9 cellular contexts compared by ENCODE assay signal in the genomic region with DNA sequence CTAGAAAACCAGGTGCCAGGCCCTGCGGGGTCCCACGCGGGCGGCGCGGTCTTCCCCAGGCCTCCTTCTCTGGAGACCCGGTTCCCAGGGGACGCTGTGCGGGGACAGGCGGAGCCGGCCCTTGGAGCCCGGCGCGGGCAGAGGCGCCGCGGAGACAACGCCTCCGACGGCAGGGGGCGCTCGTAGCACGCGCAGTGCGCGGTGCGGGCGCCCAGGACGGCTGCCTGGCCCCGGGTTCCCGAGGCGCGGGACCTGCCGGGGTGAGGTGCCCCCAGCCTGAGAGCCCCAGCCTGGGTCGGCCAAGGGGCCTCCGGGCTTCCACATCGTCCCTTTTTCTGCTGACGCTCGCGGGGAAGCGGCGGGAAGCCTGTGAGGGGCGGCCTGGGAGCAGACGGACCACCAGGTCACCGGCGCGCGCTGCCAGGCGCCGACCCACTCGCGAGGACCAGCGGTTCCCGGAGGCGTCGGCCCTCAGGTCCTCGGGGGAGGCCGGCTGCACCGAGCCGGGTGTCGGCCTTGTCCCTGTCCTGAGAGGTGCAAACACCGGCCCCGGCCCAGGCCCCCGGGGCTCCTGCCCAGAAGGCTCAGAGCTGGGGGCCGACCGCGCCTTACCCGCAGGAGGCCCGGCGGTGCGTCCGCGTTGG. TPM values are rescaled to one million over a fixed set of nuclear protein-coding genes. Genes with fewer than 3 reads are reported as not detected.
DNase-seq lines count a peak whose midpoint lies in the region; ATAC-seq and TF ChIP-seq lines count a peak whose summit lies in the region.
"Had no signal": no experiment of that assay in that cellular context is flagged by ENCODE, and none has a peak within 500 bp of the region (broad histone marks: within the 10 kb centered on the region; RNA-seq: fewer than 3 reads in every experiment).

No MANE protein-coding gene starts in this region.

- DNase-seq in LNCaP clone FGC (ENCODE audit: low read depth), result no peak
- DNase-seq in mammary epithelial cell, result peak; percentile 48
- DNase-seq in islet precursor cell, result peak; percentile 85
- DNase-seq in stimulated activated CD4-positive, alpha-beta T cell treated with anti-CD3 and anti-CD28 coated beads, Interleukin-15, amount 100 ng/mL, for 24 hours, result peak; percentile 77

- dilution Hi-C loops in mammary epithelial cell (cut with HindIII; ENCODE audit: low sequenced_read_pairs), result loop anchor here (5.0 kb wide), 1 partner anchor 498 kb away; no protein-coding TSS in a partner anchor

- H4K20me1 ChIP-seq in BLaER1 treated with 17β-estradiol and CSF1 and Interleukin-3, amounts not matched to agents 10 nM and 100 nM, result peaks cover 0 to 70% (median 55%) of the 10 kb centered on the region in 11 experiments; a peak in 19 of 22 replicates
- no peaks in the 10 kb centered on the region for H4K20me1 ChIP-seq in mammary epithelial cell (ENCODE audit: insufficient read depth, low read length)

- no TSS peak for BruUV-seq in mammary epithelial cell (replicated peaks; lab: Mats Ljungman, UMichigan)

- H3K9ac ChIP-seq in BLaER1 treated with 17β-estradiol and CSF1 and Interleukin-3, amounts not matched to agents 10 nM and 100 nM, result peak overlapping the region in 3 of 11 experiments; percentile 18 to 51 (median 37); a peak in 3 of 22 replicates
- H3K9ac ChIP-seq in mammary epithelial cell (ENCODE audit: insufficient read depth, low read length), result no peak overlapping the region

- no peak overlapping the region for H3K27ac ChIP-seq in BLaER1 treated with 17β-estradiol and CSF1 and Interleukin-3, amounts not matched to agents 10 nM and 100 nM
- H3K27ac ChIP-seq in VCaP (peak overlapping the region; percentile 41; the same call in 1 of the 2 replicates), mammary epithelial cell (ENCODE audit: insufficient read depth, low read depth, low read length) (no peak overlapping the region)

- peaks cover 28 to 54% (median 47%) of the 10 kb centered on the region in 10 experiments for H3K4me1 ChIP-seq in BLaER1 treated with 17β-estradiol and CSF1 and Interleukin-3, amounts not matched to agents 10 nM and 100 nM
- H3K4me1 ChIP-seq in mammary epithelial cell (ENCODE audit: insufficient read depth, low read length), result peaks cover 16% of the 10 kb centered on the region

- peak overlapping the region in 9 of 10 experiments; percentile 12 to 56 (median 41); a peak in 15 of 20 replicates for H3K4me3 ChIP-seq in BLaER1 treated with 17β-estradiol and CSF1 and Interleukin-3, amounts not matched to agents 10 nM and 100 nM
- H3K4me3 ChIP-seq in LNCaP clone FGC (ENCODE audit: low read depth, low read length) (peak overlapping the region; percentile 5; the same call in 1 of the 2 replicates), mammary epithelial cell (replicated peaks in 1 of 3; ENCODE audit: insufficient read depth in 1 of 3, low read depth in 2 of 3, low read length in 3 of 3) (peak overlapping the region; percentile 39 to 57 (median 54))

- peaks cover 91 to 100% (median 98%) of the 10 kb centered on the region in 11 experiments for H3K27me3 ChIP-seq in BLaER1 treated with 17β-estradiol and CSF1 and Interleukin-3, amounts not matched to agents 10 nM and 100 nM
- no peaks in the 10 kb centered on the region for H3K27me3 ChIP-seq in mammary epithelial cell (ENCODE audit: insufficient read depth, low read length)

- in situ Hi-C loops in mammary epithelial cell (cut with MboI; ENCODE audit: low sequenced_read_pairs in 2 of 2), result loop anchor here (10.0 to 25.0 kb wide), 3 partner anchors 500 to 590 kb away; no protein-coding TSS in a partner anchor

- H2AFZ ChIP-seq in mammary epithelial cell (ENCODE audit: low read depth, low read length), result peak overlapping the region; percentile 82

- intact Hi-C loops in mammary epithelial cell (cut with micrococcal nuclease), result loop anchor here (1.0 kb wide), 4 partner anchors 500 to 1091 kb away; no protein-coding TSS in a partner anchor

- CTCF ChIA-PET in mammary epithelial cell (lab: Charles Lee; ENCODE audit: low non-redundant PET), result no interaction called here

- peak overlapping the region; percentile 56 to 99 (median 75) for H3K4me2 ChIP-seq in BLaER1 treated with 17β-estradiol and CSF1 and Interleukin-3, amounts not matched to agents 10 nM and 100 nM
- H3K4me2 ChIP-seq in mammary epithelial cell (ENCODE audit: insufficient read depth, low read depth, low read length), result peak overlapping the region; percentile 99

- H3K9me3 ChIP-seq in BLaER1 treated with 17β-estradiol and CSF1 and Interleukin-3, amounts not matched to agents 10 nM and 100 nM (replicated peaks in 1 of 11), result no peaks in the 10 kb centered on the region
- no peaks in the 10 kb centered on the region for H3K9me3 ChIP-seq in mammary epithelial cell (replicated peaks; ENCODE audit: insufficient read depth, low read length)

- ATAC-seq in GM21360 (IDR thresholded peaks at IDR 0.05; ENCODE audit: unreplicated experiment) (peak; percentile 57), GM19455 (IDR thresholded peaks at IDR 0.05; ENCODE audit: unreplicated experiment) (no peak)

- H3K79me2 ChIP-seq in mammary epithelial cell (ENCODE audit: insufficient read depth, low read length), result no peaks in the 10 kb centered on the region

- no peaks in the 10 kb centered on the region for H3K36me3 ChIP-seq in BLaER1 treated with 17β-estradiol and CSF1 and Interleukin-3, amounts not matched to agents 10 nM and 100 nM
- H3K36me3 ChIP-seq in mammary epithelial cell (ENCODE audit: insufficient read depth, low read length), result no peaks in the 10 kb centered on the region

- peak; percentile 88 for TF ChIP-seq CTCF in LNCaP clone FGC (IDR thresholded peaks at IDR 0.05; ENCODE audit: control insufficient read depth, extremely low read depth, insufficient read depth)
- TF ChIP-seq CTCF in VCaP (conservative IDR thresholded peaks at IDR 0.05), result peak; percentile 88
- peak; percentile 62 to 80 for TF ChIP-seq CTCF in mammary epithelial cell (conservative IDR thresholded peaks at IDR 0.05 in 1 of 2, IDR thresholded peaks at IDR 0.05 in 1 of 2; ENCODE audit: extremely low read depth in 1 of 2, insufficient read depth in 1 of 2, low read depth in 1 of 2, low read length in 2 of 2)

- WGBS in mammary epithelial cell (ENCODE audit: low coverage, missing lambda C conversion rate), result no CpG with 5 or more reads among the region's 73 CpGs

RNA-seq across cellular contexts. Expression of gene FOXC1, which starts 5.2 kb away (rescaled TPM):
- total RNA-seq in mammary epithelial cell, result 10 to 100 TPM; 12.1 to 15.8 TPM
- polyA plus RNA-seq in mammary epithelial cell, result 4.6 TPM
- polyA minus RNA-seq in mammary epithelial cell, result 1.7 TPM
- polyA plus RNA-seq: IgD-negative memory B cell had no signal
